9 cellular contexts compared by ENCODE assay signal in the genomic region with DNA sequence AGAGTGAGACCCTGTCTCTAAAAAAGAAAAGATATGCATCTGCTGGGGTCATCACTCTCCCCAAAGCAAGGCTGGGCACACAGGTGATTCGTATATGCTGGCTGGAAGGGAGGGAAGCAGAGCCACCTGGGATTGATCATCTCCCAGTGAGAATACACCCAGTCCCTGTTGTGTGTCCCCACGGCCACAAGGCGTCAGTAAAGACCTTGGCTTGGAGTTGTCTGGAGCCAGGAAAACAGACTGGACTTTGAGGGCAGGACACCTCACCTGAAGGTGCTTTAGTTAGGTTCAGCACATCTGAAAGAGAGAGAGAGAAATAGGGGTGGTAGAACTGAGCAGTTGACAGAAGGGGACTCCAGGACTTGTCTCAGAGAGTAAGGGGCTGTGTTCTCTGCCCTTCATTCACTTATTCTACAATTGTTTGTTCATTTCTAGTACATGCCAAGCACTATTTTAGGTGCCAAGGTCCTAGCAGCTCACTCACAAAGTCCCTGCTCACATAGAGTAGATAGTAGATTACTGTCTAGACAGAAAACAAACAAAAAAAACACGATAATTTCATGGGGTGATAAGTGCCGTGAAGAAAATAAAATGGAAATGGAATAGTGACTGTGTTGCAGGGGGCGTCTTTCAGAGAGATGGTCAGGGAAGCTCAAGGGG. TPM values are rescaled to one million over a fixed set of nuclear protein-coding genes. Genes with fewer than 3 reads are reported as not detected.
DNase-seq lines count a peak whose midpoint lies in the region; ATAC-seq and TF ChIP-seq lines count a peak whose summit lies in the region.
"Had no signal": no experiment of that assay in that cellular context is flagged by ENCODE, and none has a peak within 500 bp of the region (broad histone marks: within the 10 kb centered on the region; RNA-seq: fewer than 3 reads in every experiment).

No MANE protein-coding gene starts in this region.

- intact Hi-C loops in activated naive CD4-positive, alpha-beta T cell treated with anti-CD3 and anti-CD28 coated beads for 36 hours (cut with micrococcal nuclease): loop anchor here (5.0 kb wide), 1 partner anchor 706 kb away; no protein-coding TSS in a partner anchor

- no peaks in the 10 kb centered on the region for H3K27me3 Mint-ChIP-seq in activated naive CD4-positive, alpha-beta T cell treated with anti-CD3 and anti-CD28 coated beads for 36 hours (ENCODE audit: low read depth)
- H3K27me3 Mint-ChIP-seq: stimulated activated naive CD8-positive, alpha-beta T cell treated with anti-CD3 and anti-CD28 coated beads, Interleukin-15, Interleukin-2, amounts not matched to agents 100 ng/mL and 50 ng/mL, for 24 hours had no signal

- H3K9me3 ChIP-seq in parathyroid adenoma (ENCODE audit: control insufficient read depth, low read length): no peaks in the 10 kb centered on the region

- no peak overlapping the region for H3K27ac Mint-ChIP-seq in activated naive CD4-positive, alpha-beta T cell treated with anti-CD3 and anti-CD28 coated beads for 36 hours
- H3K27ac Mint-ChIP-seq: stimulated activated naive CD8-positive, alpha-beta T cell treated with anti-CD3 and anti-CD28 coated beads, Interleukin-15, Interleukin-2, amounts not matched to agents 100 ng/mL and 50 ng/mL, for 24 hours had no signal

- peaks cover 12% of the 10 kb centered on the region for H3K4me1 Mint-ChIP-seq in activated naive CD4-positive, alpha-beta T cell treated with anti-CD3 and anti-CD28 coated beads for 36 hours (ENCODE audit: low read depth)

- TF ChIP-seq CTCF in foreskin keratinocyte (conservative IDR thresholded peaks at IDR 0.05) (peak; percentile 97), parathyroid adenoma (IDR thresholded peaks at IDR 0.05) (peak; percentile 68)

- no peaks in the 10 kb centered on the region for H3K79me2 ChIP-seq in parathyroid adenoma

- H3K4me1 ChIP-seq in foreskin keratinocyte: peaks cover 11% of the 10 kb centered on the region
- no peaks in the 10 kb centered on the region for H3K4me1 ChIP-seq in parathyroid adenoma

- H3K36me3 Mint-ChIP-seq in activated naive CD4-positive, alpha-beta T cell treated with anti-CD3 and anti-CD28 coated beads for 36 hours (ENCODE audit: low read depth): no peaks in the 10 kb centered on the region

- no peak overlapping the region for H3K4me3 ChIP-seq in parathyroid adenoma (ENCODE audit: low read depth, low read length)

- DNase-seq in activated naive CD4-positive, alpha-beta T cell treated with anti-CD3 and anti-CD28 coated beads for 36 hours: peak; percentile 40
- DNase-seq in activated naive CD4-positive, alpha-beta T cell treated with anti-CD3 and anti-CD28 coated beads, Interleukin-2, amount 50 U/mL, for 16 hours: no peak
- peak; percentile 72 for DNase-seq in NCI-H146 (lab: John Stamatoyannopoulos, UW)
- DNase-seq in T1000 (lab: John Stamatoyannopoulos, UW): peak; percentile 38
- peak in 1 of 2 donors; percentile 60 for DNase-seq in foreskin keratinocyte
- no peak for DNase-seq in central memory CD4-positive, alpha-beta T cell

- H3K9ac ChIP-seq in parathyroid adenoma: no peak overlapping the region

- H3K27ac ChIP-seq in foreskin keratinocyte (no peak overlapping the region), parathyroid adenoma (no peak overlapping the region)

- H3K4me2 ChIP-seq in parathyroid adenoma (ENCODE audit: low read length): no peak overlapping the region

- no peaks in the 10 kb centered on the region for H3K9me3 Mint-ChIP-seq in activated naive CD4-positive, alpha-beta T cell treated with anti-CD3 and anti-CD28 coated beads for 36 hours
- H3K9me3 Mint-ChIP-seq: stimulated activated naive CD8-positive, alpha-beta T cell treated with anti-CD3 and anti-CD28 coated beads, Interleukin-15, Interleukin-2, amounts not matched to agents 100 ng/mL and 50 ng/mL, for 24 hours had no signal

- no peak overlapping the region for H3K4me3 Mint-ChIP-seq in activated naive CD4-positive, alpha-beta T cell treated with anti-CD3 and anti-CD28 coated beads for 36 hours
- H3K4me3 Mint-ChIP-seq: stimulated activated naive CD8-positive, alpha-beta T cell treated with anti-CD3 and anti-CD28 coated beads, Interleukin-15, Interleukin-2, amounts not matched to agents 100 ng/mL and 50 ng/mL, for 24 hours had no signal

- no peaks in the 10 kb centered on the region for H3K36me3 ChIP-seq in parathyroid adenoma (ENCODE audit: control insufficient read depth, insufficient read depth, low read length)

- CTCF ChIA-PET in activated naive CD4-positive, alpha-beta T cell treated with anti-CD3 and anti-CD28 coated beads for 36 hours (lab: Charles Lee): interaction anchor here (0.6 to 5.8 kb wide), 16 partner anchors 10 to 260 kb away, joined by 3 to 115 read pairs (median 4); a partner anchor contains a TSS

- no peak overlapping the region for H2AFZ ChIP-seq in parathyroid adenoma

- ATAC-seq in foreskin keratinocyte (peak; percentile 70), GM18520 (IDR thresholded peaks at IDR 0.05; ENCODE audit: unreplicated experiment) (no peak)

- H3K27me3 ChIP-seq in foreskin keratinocyte: no peaks in the 10 kb centered on the region
- H3K27me3 ChIP-seq in parathyroid adenoma (ENCODE audit: control insufficient read depth, insufficient read depth, low read length): no peaks in the 10 kb centered on the region

RNA-seq across cellular contexts. Expression of a gene that starts 13.5 kb away (rescaled TPM):
- total RNA-seq in activated naive CD4-positive, alpha-beta T cell treated with anti-CD3 and anti-CD28 coated beads for 36 hours: 1 to 10 TPM; 2.4 TPM
- total RNA-seq in foreskin keratinocyte: 92.2 and 130 TPM in 2 replicates
- 149 and 243 TPM in 2 replicates for polyA plus RNA-seq in foreskin keratinocyte

Comparison
In these comparisons a context has a peak if more than half of its experiments do, and no peak if none do; other contexts are left out.
1. DNase-seq: peak in activated naive CD4-positive, alpha-beta T cell treated with anti-CD3 and anti-CD28 coated beads for 36 hours (single experiment), NCI-H146 (single experiment) and T1000 (single experiment); none in activated naive CD4-positive, alpha-beta T cell treated with anti-CD3 and anti-CD28 coated beads, Interleukin-2, amount 50 U/mL, for 16 hours (single experiment) and central memory CD4-positive, alpha-beta T cell (single experiment).
2. RNA of a gene that starts 13.5 kb away (total RNA-seq): 92.2 to 130 TPM in foreskin keratinocyte; 2.4 TPM in activated naive CD4-positive, alpha-beta T cell treated with anti-CD3 and anti-CD28 coated beads for 36 hours; every median in the first group is over 10 times any median in the second.